Comparison of ENCODE assay signal across 30 cellular contexts in the genomic region with DNA sequence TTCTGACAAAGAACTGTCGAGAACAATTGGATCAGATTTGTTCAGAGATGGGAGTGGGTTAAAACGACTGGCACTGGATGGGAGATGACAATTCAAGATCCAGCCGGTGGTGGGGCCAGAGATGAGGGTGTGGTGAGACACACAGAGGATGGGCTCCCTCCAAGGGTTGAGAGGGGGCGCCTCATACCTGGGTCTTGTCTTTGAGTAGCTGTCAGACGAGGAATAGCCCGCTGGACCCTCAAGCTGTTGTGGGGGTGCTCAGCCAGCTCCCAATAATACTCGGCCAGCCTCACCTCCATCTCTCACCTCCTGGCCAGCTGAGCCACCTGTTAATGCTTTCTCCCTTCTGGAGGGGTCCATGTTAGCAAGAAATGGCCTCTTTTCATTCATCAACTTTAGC. TPM values are rescaled to one million over a fixed set of nuclear protein-coding genes. Genes with fewer than 3 reads are reported as not detected.
DNase-seq lines count a peak whose midpoint lies in the region; ATAC-seq, FAIRE-seq and TF ChIP-seq lines count a peak whose summit lies in the region.
"Had no signal": no experiment of that assay in that cellular context is flagged by ENCODE, and none has a peak within 500 bp of the region (broad histone marks: within the 10 kb centered on the region; RNA-seq: fewer than 3 reads in every experiment).

No MANE protein-coding gene starts in this region.

- no peaks in the 10 kb centered on the region for H3K27me3 Mint-ChIP-seq in CD4-positive, CD25-positive, alpha-beta regulatory T cell
- H3K27me3 Mint-ChIP-seq in GM23338 (ENCODE audit: insufficient read depth, low read depth, poor library complexity) = peaks cover 6% of the 10 kb centered on the region
- H3K27me3 Mint-ChIP-seq: activated T-helper 17 cell treated with anti-CD3 and anti-CD28 coated beads, Interleukin-2, amount 50 U/mL, for 72 hours; stimulated activated memory B cell treated with anti-CD40 and anti-IgM and Interleukin-4, amounts not matched to agents 10 μg/mL and 1 μg/mL and 100 μg/mL, for 72 hours had no signal

- 29% methylated on average over 7 of the region's 7 CpGs for WGBS in GM12878 (ENCODE audit: insufficient coverage, insufficient replicate concordance, low lambda C conversion rate, missing lambda C conversion rate)

- H3K9me3 ChIP-seq in CD4-positive, CD25-positive, alpha-beta regulatory T cell (ENCODE audit: control insufficient read depth in 2 of 2, low read length in 2 of 2) = peaks cover 5% of the 10 kb centered on the region in 2 experiments
- H3K9me3 ChIP-seq in GM12878 (replicated peaks; ENCODE audit: control insufficient read depth, insufficient read depth, low read length) = peaks cover 7% of the 10 kb centered on the region; the same call in 2 of the 3 replicates
- H3K9me3 ChIP-seq in neutrophil = no peaks in the 10 kb centered on the region
- H3K9me3 ChIP-seq: pancreas, upper lobe of right lung had no signal

- no TSS peak for BruUV-seq in GM12878 (replicated peaks; lab: Mats Ljungman, UMichigan)

- H3K4me1 ChIP-seq in CD4-positive, CD25-positive, alpha-beta regulatory T cell (ENCODE audit: control insufficient read depth, insufficient read depth, low read length, poor library complexity, severe bottlenecking) = peaks cover 81% of the 10 kb centered on the region
- H3K4me1 ChIP-seq in GM23338 (ENCODE audit: insufficient read depth) (peaks cover 7% of the 10 kb centered on the region; the same call in 1 of the 2 replicates), GM12878 (ENCODE audit: control insufficient read depth, insufficient read depth, low read length) (peaks cover 71% of the 10 kb centered on the region), neutrophil (ENCODE audit: control insufficient read depth in 1 of 2, insufficient read depth in 1 of 2, low read depth in 1 of 2, low read length in 1 of 2) (peaks cover 86 to 92% of the 10 kb centered on the region in 2 experiments)
- H3K4me1 ChIP-seq: pancreas had no signal

- SMC1A ChIA-PET in GM12878 (lab: Charles Lee; ENCODE audit: uncharacterized antibody, unreplicated experiment) = interaction anchor here (0.6 to 17.9 kb wide), 4 partner anchors 8 to 158 kb away, joined by 3 to 351 read pairs (median 6); a partner anchor contains a TSS

- peaks cover 20 to 39% (median 30%) of the 10 kb centered on the region in 4 donors for H3K4me1 Mint-ChIP-seq in CD4-positive, CD25-positive, alpha-beta regulatory T cell
- peaks cover 2% of the 10 kb centered on the region; the same call in 1 of the 3 replicates for H3K4me1 Mint-ChIP-seq in GM23338
- H3K4me1 Mint-ChIP-seq: nephron progenitor cell had no signal

- RAD21 ChIA-PET in GM12878 (lab: Charles Lee; ENCODE audit: unreplicated experiment) = interaction anchor here (1.1 to 15.1 kb wide), 3 partner anchors 9 to 178 kb away, joined by 3 to 361 read pairs (median 3); a partner anchor contains a TSS

- H3K79me2 ChIP-seq in GM23338 (replicated peaks; ENCODE audit: insufficient read depth) = no peaks in the 10 kb centered on the region
- H3K79me2 ChIP-seq in GM12878 (ENCODE audit: control insufficient read depth, insufficient read depth, low read length) = peaks cover 88% of the 10 kb centered on the region

- no peak for DNase-seq in CD4-positive, CD25-positive, alpha-beta regulatory T cell
- DNase-seq in GM23338 (ENCODE audit: low spot score) = peak; percentile 55
- no peak for DNase-seq in GM12878 (ENCODE audit: low read depth, low spot score)
- DNase-seq in stimulated activated CD4-positive, alpha-beta T cell treated with anti-CD3 and anti-CD28 coated beads, Interleukin-12 subunit alpha, Interleukin-12 subunit beta, amount 100 ng/mL, for 4 hours = no peak
- DNase-seq in activated CD4-positive, alpha-beta T cell treated with anti-CD3 and anti-CD28 coated beads for 48 hours = no peak
- DNase-seq: activated CD4-positive, alpha-beta T cell treated with anti-CD3 and anti-CD28 coated beads for 1 hour; activated naive CD4-positive, alpha-beta T cell treated with anti-CD3 and anti-CD28 coated beads, Interleukin-2, amount 50 U/mL, for 16 hours; amniotic stem cell; brain microvascular endothelial cell; KG1; NCI-H1417 treated with DMSO at 0.1 percent for 48 hours; NCI-H2081; NCI-H2227 treated with DMSO at 0.1 percent for 48 hours; NCI-H69; nephron progenitor cell; pancreas; RPMI8226; stimulated activated CD4-positive, alpha-beta T cell treated with anti-CD3 and anti-CD28 coated beads, Interleukin-4, amount 100 ng/mL, for 24 hours; upper lobe of right lung had no signal

- H3K27me3 ChIP-seq in CD4-positive, CD25-positive, alpha-beta regulatory T cell (ENCODE audit: control insufficient read depth, insufficient read depth, low read length) = no peaks in the 10 kb centered on the region
- H3K27me3 ChIP-seq in GM23338 (ENCODE audit: insufficient read depth) (no peaks in the 10 kb centered on the region), GM12878 (replicated peaks in 1 of 2; ENCODE audit: control insufficient read depth in 2 of 2, insufficient read depth in 2 of 2, low read length in 1 of 2) (no peaks in the 10 kb centered on the region), neutrophil (no peaks in the 10 kb centered on the region)
- H3K27me3 ChIP-seq: brain microvascular endothelial cell, pancreas, SJSA1, upper lobe of right lung had no signal

- TF ChIP-seq CTCF in GM23338 (conservative IDR thresholded peaks at IDR 0.05; ENCODE audit: low read depth in 2 of 2) (peak; percentile 17 to 56; a peak in 3 of 4 replicates), GM12878 (IDR thresholded peaks at IDR 0.05 in 2 of 3, conservative IDR thresholded peaks at IDR 0.05 in 1 of 3; ENCODE audit: control insufficient read depth in 2 of 3, extremely low read depth in 1 of 3, insufficient read depth in 1 of 3, low read depth in 3 of 3, low read length in 3 of 3) (0 out of 6 replicates have a peak, but pooled peaks of 1 of the 3 experiments have one; percentile 5), neutrophil (IDR thresholded peaks at IDR 0.05) (no peak)

- H3K9me3 Mint-ChIP-seq in CD4-positive, CD25-positive, alpha-beta regulatory T cell = peaks cover 0 to 4% (median 0%) of the 10 kb centered on the region in 7 donors
- H3K9me3 Mint-ChIP-seq in GM23338 = peaks cover 4% of the 10 kb centered on the region; the same call in 2 of the 3 replicates
- H3K9me3 Mint-ChIP-seq: activated T-helper 17 cell treated with anti-CD3 and anti-CD28 coated beads, Interleukin-2, amount 50 U/mL, for 72 hours had no signal

- intact Hi-C loops in GM12878 (cut with micrococcal nuclease; ENCODE audit: unreplicated experiment) = no loop called here

- H3K4me3 ChIP-seq in CD4-positive, CD25-positive, alpha-beta regulatory T cell (ENCODE audit: low read depth, low read length) = no peak overlapping the region
- H3K4me3 ChIP-seq in GM23338 = no peak overlapping the region
- H3K4me3 ChIP-seq in GM12878 = peak overlapping the region; percentile 41
- peak overlapping the region in 1 of 2 experiments; percentile 58 for H3K4me3 ChIP-seq in neutrophil (ENCODE audit: low read depth in 1 of 2, low read length in 1 of 2)
- H3K4me3 ChIP-seq: pancreas, SJSA1, upper lobe of right lung had no signal

- peaks cover 34% of the 10 kb centered on the region for H3K36me3 ChIP-seq in CD4-positive, CD25-positive, alpha-beta regulatory T cell (ENCODE audit: control insufficient read depth, insufficient read depth, low read length)
- H3K36me3 ChIP-seq in GM23338 (ENCODE audit: insufficient read depth) (no peaks in the 10 kb centered on the region), GM12878 (ENCODE audit: control insufficient read depth in 2 of 2, insufficient read depth in 2 of 2, low read length in 1 of 2) (peaks cover 9 to 26% of the 10 kb centered on the region in 2 experiments), neutrophil (peaks cover 8% of the 10 kb centered on the region)
- H3K36me3 ChIP-seq: brain microvascular endothelial cell, pancreas, SJSA1, upper lobe of right lung had no signal

- H4K20me1 ChIP-seq in GM23338 (replicated peaks; ENCODE audit: insufficient read depth) (no peaks in the 10 kb centered on the region), GM12878 (ENCODE audit: control insufficient read depth, insufficient read depth) (no peaks in the 10 kb centered on the region; the same call in 1 of the 2 replicates)

- no peak overlapping the region for H3K27ac Mint-ChIP-seq in CD4-positive, CD25-positive, alpha-beta regulatory T cell
- H3K27ac Mint-ChIP-seq in GM23338 = no peak overlapping the region
- H3K27ac Mint-ChIP-seq: activated T-helper 17 cell treated with anti-CD3 and anti-CD28 coated beads, Interleukin-2, amount 50 U/mL, for 72 hours; nephron progenitor cell; stimulated activated memory B cell treated with anti-CD40 and anti-IgM and Interleukin-4, amounts not matched to agents 10 μg/mL and 1 μg/mL and 100 μg/mL, for 72 hours had no signal

- no peak overlapping the region for H3K4me2 ChIP-seq in GM23338
- peak overlapping the region; percentile 72 for H3K4me2 ChIP-seq in GM12878 (ENCODE audit: control insufficient read depth, insufficient read depth)

- POLR2A ChIA-PET in GM12878 (lab: Charles Lee) = interaction anchor here (0.7 to 11.9 kb wide), 4 partner anchors 9 to 30 kb away, joined by 3 to 271 read pairs (median 8); a partner anchor contains a TSS

- H3F3A ChIP-seq in GM23338 (replicated peaks; ENCODE audit: low read depth) = no peaks in the 10 kb centered on the region

- peak overlapping the region; percentile 28; the same call in 1 of the 2 replicates for H3K9ac ChIP-seq in GM12878 (ENCODE audit: control insufficient read depth, insufficient read depth, low read length)

- no peak for FAIRE-seq in GM12878 (lab: Jason Lieb, UNC)
- FAIRE-seq: keratinocyte, pancreas had no signal

- no peak for TF ChIP-seq POLR2A in GM12878 (IDR thresholded peaks at IDR 0.05; ENCODE audit: low read depth, low read length)
- no peak for TF ChIP-seq POLR2A in GM18505 (IDR thresholded peaks at IDR 0.05; ENCODE audit: borderline replicate concordance, extremely low read depth, insufficient read depth, insufficient read length)

- no peak overlapping the region for H2AFZ ChIP-seq in GM23338
- no peak overlapping the region for H2AFZ ChIP-seq in GM12878 (ENCODE audit: control insufficient read depth, low read depth, low read length)

- no peaks in the 10 kb centered on the region for H3K9me2 ChIP-seq in GM23338 (ENCODE audit: insufficient read depth)

- CTCF ChIA-PET in GM12878 (lab: Yijun Ruan, JAX) = interaction anchor here (1.6 to 1.7 kb wide), 2 partner anchors 8 to 13 kb away, joined by 5 to 7 read pairs; no protein-coding TSS in a partner anchor

- peaks cover 20% of the 10 kb centered on the region for H3K36me3 Mint-ChIP-seq in CD4-positive, CD25-positive, alpha-beta regulatory T cell
- H3K36me3 Mint-ChIP-seq in GM23338 (ENCODE audit: low read depth) = no peaks in the 10 kb centered on the region

- in situ Hi-C loops in GM12878 (cut with MboI) = no loop called here

- TF ChIP-seq EP300 in GM12878 (IDR thresholded peaks at IDR 0.05; ENCODE audit: borderline replicate concordance in 1 of 2, control insufficient read depth in 1 of 2, low read depth in 2 of 2, low read length in 2 of 2) = no peak

- H3K27ac ChIP-seq in CD4-positive, CD25-positive, alpha-beta regulatory T cell (ENCODE audit: insufficient read depth, low read length, poor library complexity, severe bottlenecking) = peak overlapping the region; percentile 71
- H3K27ac ChIP-seq in GM23338 (ENCODE audit: low read depth) (no peak overlapping the region), GM12878 (ENCODE audit: control insufficient read depth, insufficient read depth) (peak overlapping the region; percentile 20), neutrophil (peak overlapping the region; percentile 98)
- H3K27ac ChIP-seq: brain microvascular endothelial cell, pancreas, SJSA1, upper lobe of right lung had no signal

- H3K4me3 Mint-ChIP-seq in CD4-positive, CD25-positive, alpha-beta regulatory T cell = no peak overlapping the region
- no peak overlapping the region for H3K4me3 Mint-ChIP-seq in GM23338
- H3K4me3 Mint-ChIP-seq: activated T-helper 17 cell treated with anti-CD3 and anti-CD28 coated beads, Interleukin-2, amount 50 U/mL, for 72 hours; nephron progenitor cell had no signal

- ATAC-seq in CD4-positive, CD25-positive, alpha-beta regulatory T cell (ENCODE audit: low read depth in 2 of 2) = no peak
- ATAC-seq in GM23338 = peak; percentile 70
- ATAC-seq in GM12878 = no peak
- ATAC-seq in GM21737 (IDR thresholded peaks at IDR 0.05; ENCODE audit: unreplicated experiment) = no peak
- no peak for ATAC-seq in GM18505 (IDR thresholded peaks at IDR 0.05; ENCODE audit: unreplicated experiment)
- ATAC-seq: activated T-helper 17 cell treated with anti-CD3 and anti-CD28 coated beads, Interleukin-2, amount 50 U/mL, for 72 hours; pancreas; stimulated activated memory B cell treated with anti-CD40 and anti-IgM and Interleukin-4, amounts not matched to agents 10 μg/mL and 1 μg/mL and 100 μg/mL, for 72 hours; upper lobe of right lung had no signal

- no peak for TF ChIP-seq RAD21 in GM12878 (IDR thresholded peaks at IDR 0.05; ENCODE audit: insufficient read depth, low read depth, low read length)

RNA-seq across cellular contexts. Expression of a gene that starts 14.0 kb away (rescaled TPM):
- 278 TPM for total RNA-seq in CD4-positive, CD25-positive, alpha-beta regulatory T cell
- 10 to 100 TPM; 56.9 to 79.8 (median 69.0) TPM for polyA plus RNA-seq in CD4-positive, CD25-positive, alpha-beta regulatory T cell
- total RNA-seq in GM23338 (2014; rRNA removed; shearing (Covaris generic)) = 8.0 and 8.3 TPM in 2 replicates
- polyA plus RNA-seq in GM23338 (2016; fragmentation: Nextera tagmentation; extraction: Ambion mirVana) (5.4 and 6.6 TPM in 2 replicates), GM12878 (2011; rRNA removed) (24.3 and 43.0 TPM in 2 replicates), GM12878 (2014; fragmentation: Illumina TruSeq; extraction: Trizol) (78.1 and 101 TPM in 2 replicates), GM12878 (2014; fragmentation: Nextera tagmentation; extraction: Ambion mirVana) (10 to 100 TPM; 11.8 to 19.4 TPM), GM12878 (2014; rRNA removed) (88.1 and 102 TPM in 2 replicates), GM12878 (2016; fragmentation: Nextera tagmentation; extraction: Ambion mirVana) (100 to 1,000 TPM; 101 to 104 TPM)
- total RNA-seq in GM12878 (2013; cell fraction: nucleolus; rRNA removed) = 345 and 366 TPM in 2 replicates
- total RNA-seq in GM12878 (2014; rRNA removed) (66.2 and 89.5 TPM in 2 replicates), GM12878 (2014; rRNA removed; fragmentation: Illumina TruSeq; extraction: Trizol) (64.9 and 74.6 TPM in 2 replicates), GM12878 (2021) (126 and 139 TPM in 2 replicates)
- polyA plus RNA-seq in GM12878 (2011; ENCODE audit: low read depth) = 51.0 TPM
- 39.4 and 45.6 TPM in 2 replicates for polyA plus RNA-seq in GM12878 (2011; cell fraction: cytosol; rRNA removed)
- polyA plus RNA-seq in GM12878 (2011; cell fraction: nucleus; rRNA removed) = 143 and 184 TPM in 2 replicates
- 79.5 and 83.6 TPM in 2 replicates for polyA plus RNA-seq in GM12878 (2012)
- 142 and 157 TPM in 2 replicates for polyA minus RNA-seq in GM12878 (2011; rRNA and poly(A)+ RNA removed)
- polyA minus RNA-seq in GM12878 (2011; cell fraction: cytosol; rRNA and poly(A)+ RNA removed) = 40.2 and 55.8 TPM in 2 replicates
- 114 and 175 TPM in 2 replicates for polyA minus RNA-seq in GM12878 (2011; cell fraction: nucleus; rRNA and poly(A)+ RNA removed)

RNA-seq across cellular contexts. Expression of a gene that starts 41.6 kb away (rescaled TPM):
- total RNA-seq in CD4-positive, CD25-positive, alpha-beta regulatory T cell = not detected
- not detected for polyA plus RNA-seq in CD4-positive, CD25-positive, alpha-beta regulatory T cell
- not detected in 2 replicates for total RNA-seq in GM23338 (2014; rRNA removed; shearing (Covaris generic))
- polyA plus RNA-seq in GM23338 (2016; fragmentation: Nextera tagmentation; extraction: Ambion mirVana) = not detected in 2 replicates
- total RNA-seq in GM12878 (2013; cell fraction: nucleolus; rRNA removed) = not detected in 2 replicates
- total RNA-seq in GM12878 (2014; rRNA removed) = not detected in 2 replicates
- not detected in 2 replicates for total RNA-seq in GM12878 (2014; rRNA removed; fragmentation: Illumina TruSeq; extraction: Trizol)
- total RNA-seq in GM12878 (2021) = not detected in 2 replicates
- polyA plus RNA-seq in GM12878 (2011; ENCODE audit: low read depth) = not detected
- not detected in 2 replicates for polyA plus RNA-seq in GM12878 (2011; rRNA removed)
- not detected in 2 replicates for polyA plus RNA-seq in GM12878 (2011; cell fraction: cytosol; rRNA removed)
- not detected in 2 replicates for polyA plus RNA-seq in GM12878 (2011; cell fraction: nucleus; rRNA removed)
- not detected in 2 replicates for polyA plus RNA-seq in GM12878 (2012)
- polyA plus RNA-seq in GM12878 (2014; fragmentation: Illumina TruSeq; extraction: Trizol) = not detected in 2 replicates
- polyA plus RNA-seq in GM12878 (2014; fragmentation: Nextera tagmentation; extraction: Ambion mirVana) = not detected
- not detected in 2 replicates for polyA plus RNA-seq in GM12878 (2014; rRNA removed)
- not detected for polyA plus RNA-seq in GM12878 (2016; fragmentation: Nextera tagmentation; extraction: Ambion mirVana)
- not detected in 2 replicates for polyA minus RNA-seq in GM12878 (2011; rRNA and poly(A)+ RNA removed)
- polyA minus RNA-seq in GM12878 (2011; cell fraction: cytosol; rRNA and poly(A)+ RNA removed) = not detected in 2 replicates
- polyA minus RNA-seq in GM12878 (2011; cell fraction: nucleus; rRNA and poly(A)+ RNA removed) = not detected in 2 replicates
- total RNA-seq: activated T-helper 17 cell treated with anti-CD3 and anti-CD28 coated beads, Interleukin-2, amount 50 U/mL, for 72 hours; cerebellum; epithelial cell of proximal tubule; pancreas; SJSA1; T-helper 1 cell treated with Interleukin-12 subunit alpha and Interleukin-12 subunit beta and Interleukin-4 antibody, amounts not matched to agents 30 ng/mL and 1 ng/mL, for 36 hours; upper lobe of right lung had no signal
- polyA plus RNA-seq: AG04450, keratinocyte, pancreas had no signal
